In genomic region chr1:217373761-217374701, GRCh38 we compare ENCODE assay signal across 1 cellular context.
A peak's percentile ranks its signal among the peaks of the same experiment; 100 is the strongest.
TF ChIP-seq lines count a peak whose summit lies in the region.

No MANE protein-coding gene starts in this region.

TF ChIP-seq in WTC11, 78 proteins besides CTCF, POLR2A, EP300 and RAD21 (continued from another document):
- TF ChIP-seq FOXP4 (CRISPR knock-in tag; IDR thresholded peaks at IDR 0.05): 0 out of 2 replicates have a peak, but pooled peaks have one; percentile 11
